ENCODE assay signal across 28 cellular contexts in genomic region chr2:61959381-61960293, GRCh38. TPM values are rescaled to one million over a fixed set of nuclear protein-coding genes. Genes with fewer than 3 reads are reported as not detected.
DNase-seq lines count a peak whose midpoint lies in the region; TF ChIP-seq lines count a peak whose summit lies in the region.
"Had no signal": no experiment of that assay in that cellular context is flagged by ENCODE, and none has a peak within 500 bp of the region (broad histone marks: within the 10 kb centered on the region; RNA-seq: fewer than 3 reads in every experiment).

No MANE protein-coding gene starts in this region.

- no peaks in the 10 kb centered on the region for H3K27me3 Mint-ChIP-seq in Caco-2 (ENCODE audit: insufficient read depth, unreplicated experiment)
- H3K27me3 Mint-ChIP-seq in neural progenitor cell (ENCODE audit: insufficient read depth, low read depth) = peaks cover 4% of the 10 kb centered on the region
- H3K27me3 Mint-ChIP-seq in activated naive CD4-positive, alpha-beta T cell treated with anti-CD3 and anti-CD28 coated beads for 36 hours (ENCODE audit: low read depth) = no peaks in the 10 kb centered on the region
- H3K27me3 Mint-ChIP-seq: activated naive CD8-positive, alpha-beta T cell treated with anti-CD3 and anti-CD28 coated beads, Interleukin-2, amount 10 ng/mL, durations not matched to agents 7 days and 5 days; B cell; progenitor cell of endocrine pancreas; T-helper 17 cell had no signal

- peaks cover 33% of the 10 kb centered on the region for H3K4me1 Mint-ChIP-seq in Caco-2 (ENCODE audit: low read depth, unreplicated experiment)
- H3K4me1 Mint-ChIP-seq in neural progenitor cell = peaks cover 4% of the 10 kb centered on the region
- H3K4me1 Mint-ChIP-seq in activated naive CD4-positive, alpha-beta T cell treated with anti-CD3 and anti-CD28 coated beads for 36 hours (ENCODE audit: low read depth) = peaks cover 11% of the 10 kb centered on the region

- H3K4me2 ChIP-seq in mesendoderm (ENCODE audit: low read length) (no peak overlapping the region), neural progenitor cell (no peak overlapping the region)
- H3K4me2 ChIP-seq: PC-9 had no signal

- intact Hi-C loops in Caco-2 (cut with micrococcal nuclease; ENCODE audit: unreplicated experiment) = no loop called here
- intact Hi-C loops in activated naive CD4-positive, alpha-beta T cell treated with anti-CD3 and anti-CD28 coated beads for 36 hours (cut with micrococcal nuclease) = no loop called here

- no peak overlapping the region for H2AK5ac ChIP-seq in mesendoderm (ENCODE audit: low read length)

- no peak overlapping the region for H4K8ac ChIP-seq in mesendoderm (ENCODE audit: low read depth, low read length)

- TF ChIP-seq CTCF in Caco-2 (IDR thresholded peaks at IDR 0.05; ENCODE audit: insufficient read depth in 1 of 2, low read depth in 1 of 2, low read length in 1 of 2, severe bottlenecking in 1 of 2, unreplicated experiment in 1 of 2) (no peak), epithelial cell of esophagus (IDR thresholded peaks at IDR 0.05; ENCODE audit: insufficient read depth, low read depth, low read length, missing control alignments) (no peak), neural progenitor cell (IDR thresholded peaks at IDR 0.05) (no peak)

- no peaks in the 10 kb centered on the region for H3F3A ChIP-seq in neural progenitor cell (ENCODE audit: low read depth)

- H3K4ac ChIP-seq in mesendoderm (ENCODE audit: low read depth, low read length) = no peak overlapping the region

- H2BK120ac ChIP-seq in mesendoderm (ENCODE audit: low read depth, low read length) = no peak overlapping the region

- no peaks in the 10 kb centered on the region for H3K27me3 ChIP-seq in Caco-2 (replicated peaks; ENCODE audit: control insufficient read depth, insufficient read depth, low read length)
- H3K27me3 ChIP-seq in mesendoderm (ENCODE audit: insufficient read depth, low read length, poor library complexity) = no peaks in the 10 kb centered on the region
- H3K27me3 ChIP-seq in neural progenitor cell = no peaks in the 10 kb centered on the region
- H3K27me3 ChIP-seq: ascending aorta, dorsolateral prefrontal cortex, neutrophil, vagina had no signal

- H3K4me1 ChIP-seq in Caco-2 (peaks cover 45% of the 10 kb centered on the region), mesendoderm (ENCODE audit: control insufficient read depth, low read depth, low read length) (no peaks in the 10 kb centered on the region), neural progenitor cell (no peaks in the 10 kb centered on the region)
- H3K4me1 ChIP-seq: ascending aorta had no signal

- H2AFZ ChIP-seq in neural progenitor cell (replicated peaks) = no peak overlapping the region
- H2AFZ ChIP-seq: PC-9 had no signal

- no peak overlapping the region for H2BK5ac ChIP-seq in mesendoderm (ENCODE audit: low read length)

- no peak overlapping the region for H3K56ac ChIP-seq in mesendoderm (ENCODE audit: low read length)

- H3K4me3 ChIP-seq in Caco-2 (ENCODE audit: low read depth, low read length) (no peak overlapping the region), epithelial cell of esophagus (ENCODE audit: low read length) (no peak overlapping the region), mesendoderm (ENCODE audit: low read length) (no peak overlapping the region), neural progenitor cell (no peak overlapping the region)
- H3K4me3 ChIP-seq: ascending aorta, dorsolateral prefrontal cortex, PC-9, vagina had no signal

- POLR2A ChIA-PET in Caco-2 (lab: Charles Lee) = no interaction called here

- peaks cover 40% of the 10 kb centered on the region for H3K9me3 ChIP-seq in Caco-2
- H3K9me3 ChIP-seq in neural progenitor cell (ENCODE audit: low read depth) = no peaks in the 10 kb centered on the region
- H3K9me3 ChIP-seq: neutrophil, vagina had no signal

- H3K9me3 Mint-ChIP-seq in Caco-2 (ENCODE audit: unreplicated experiment) = peaks cover 32% of the 10 kb centered on the region
- no peaks in the 10 kb centered on the region for H3K9me3 Mint-ChIP-seq in neural progenitor cell
- no peaks in the 10 kb centered on the region for H3K9me3 Mint-ChIP-seq in activated naive CD4-positive, alpha-beta T cell treated with anti-CD3 and anti-CD28 coated beads for 36 hours
- H3K9me3 Mint-ChIP-seq: activated naive CD8-positive, alpha-beta T cell treated with anti-CD3 and anti-CD28 coated beads, Interleukin-2, amount 10 ng/mL, durations not matched to agents 7 days and 5 days had no signal

- H3K27ac ChIP-seq in mesendoderm (ENCODE audit: low read depth, low read length) (no peak overlapping the region), neural progenitor cell (no peak overlapping the region)
- H3K27ac ChIP-seq: ascending aorta, dorsolateral prefrontal cortex, neutrophil, PC-9, vagina had no signal

- WGBS in mesendoderm (ENCODE audit: extremely low coverage, insufficient coverage, low lambda C conversion rate) = 100% methylated on average over 1 of the region's 7 CpGs

- H3K27ac Mint-ChIP-seq in Caco-2 (ENCODE audit: unreplicated experiment) = peak overlapping the region; percentile 87
- H3K27ac Mint-ChIP-seq in neural progenitor cell = no peak overlapping the region
- H3K27ac Mint-ChIP-seq in activated naive CD4-positive, alpha-beta T cell treated with anti-CD3 and anti-CD28 coated beads for 36 hours = no peak overlapping the region
- H3K27ac Mint-ChIP-seq: activated CD8-positive, alpha-beta T cell treated with anti-CD3 and anti-CD28 coated beads, Interleukin-2, amount 10 ng/mL, durations not matched to agents 7 days and 5 days; activated naive CD8-positive, alpha-beta T cell treated with anti-CD3 and anti-CD28 coated beads, Interleukin-2, amount 10 ng/mL, durations not matched to agents 7 days and 5 days; B cell; progenitor cell of endocrine pancreas; T-helper 17 cell had no signal

- no peaks in the 10 kb centered on the region for H4K20me1 ChIP-seq in neural progenitor cell (ENCODE audit: low read depth)

- peaks cover 2% of the 10 kb centered on the region for H3K79me1 ChIP-seq in mesendoderm (ENCODE audit: low read length)

- H3K79me2 ChIP-seq in mesendoderm (ENCODE audit: control insufficient read depth, insufficient read depth, low read length) (no peaks in the 10 kb centered on the region), neural progenitor cell (ENCODE audit: low read depth) (peaks cover 5% of the 10 kb centered on the region)

- CTCF ChIA-PET in Caco-2 (lab: Charles Lee) = interaction anchor here (0.6 kb wide), 1 partner anchor 743 kb away, joined by 4 read pairs; no protein-coding TSS in a partner anchor
- CTCF ChIA-PET in activated naive CD4-positive, alpha-beta T cell treated with anti-CD3 and anti-CD28 coated beads for 36 hours (lab: Charles Lee) = interaction anchor here (0.7 to 1.1 kb wide), 2 partner anchors 23 to 40 kb away, joined by 3 read pairs; no protein-coding TSS in a partner anchor

- H3K36me3 Mint-ChIP-seq in Caco-2 (ENCODE audit: insufficient read depth, unreplicated experiment) = peaks cover 14% of the 10 kb centered on the region
- no peaks in the 10 kb centered on the region for H3K36me3 Mint-ChIP-seq in neural progenitor cell
- peaks cover 9% of the 10 kb centered on the region for H3K36me3 Mint-ChIP-seq in activated naive CD4-positive, alpha-beta T cell treated with anti-CD3 and anti-CD28 coated beads for 36 hours (ENCODE audit: low read depth)

- no peak overlapping the region for H3K9ac ChIP-seq in mesendoderm (ENCODE audit: low read length)
- H3K9ac ChIP-seq in neural progenitor cell = no peak overlapping the region

- H3K4me3 Mint-ChIP-seq in Caco-2 (ENCODE audit: unreplicated experiment) (no peak overlapping the region), neural progenitor cell (no peak overlapping the region)
- H3K4me3 Mint-ChIP-seq in activated naive CD4-positive, alpha-beta T cell treated with anti-CD3 and anti-CD28 coated beads for 36 hours = no peak overlapping the region
- H3K4me3 Mint-ChIP-seq: activated CD8-positive, alpha-beta T cell treated with anti-CD3 and anti-CD28 coated beads, Interleukin-2, amount 10 ng/mL, durations not matched to agents 7 days and 5 days; activated naive CD8-positive, alpha-beta T cell treated with anti-CD3 and anti-CD28 coated beads, Interleukin-2, amount 10 ng/mL, durations not matched to agents 7 days and 5 days; B cell; T-helper 17 cell had no signal

- H3K36me3 ChIP-seq in Caco-2 (ENCODE audit: control insufficient read depth, insufficient read depth, low read length) (no peaks in the 10 kb centered on the region), mesendoderm (ENCODE audit: control insufficient read depth, insufficient read depth, low read length) (no peaks in the 10 kb centered on the region), neural progenitor cell (peaks cover 6% of the 10 kb centered on the region)
- H3K36me3 ChIP-seq: ascending aorta, vagina had no signal

- H3K18ac ChIP-seq in mesendoderm (ENCODE audit: low read length) = peak overlapping the region; percentile 39

- H4K5ac ChIP-seq in mesendoderm (ENCODE audit: low read length) = no peak overlapping the region

- H2BK15ac ChIP-seq in mesendoderm (replicated peaks; ENCODE audit: low read depth) = no peak overlapping the region

- no peak overlapping the region for H3K23ac ChIP-seq in mesendoderm (ENCODE audit: low read length)

- DNase-seq in Caco-2 = no peak
- peak; percentile 57 for DNase-seq in LoVo (ENCODE audit: low spot score)
- peak; percentile 73 for DNase-seq in epithelial cell of esophagus (ENCODE audit: low read depth)
- no peak for DNase-seq in mesendoderm
- DNase-seq in neural progenitor cell (ENCODE audit: low spot score) = no peak
- DNase-seq in activated naive CD4-positive, alpha-beta T cell treated with anti-CD3 and anti-CD28 coated beads for 36 hours = no peak
- DNase-seq in OCI-M1 (lab: John Stamatoyannopoulos, UW) = no peak
- no peak for DNase-seq in NCI-H2029 (lab: John Stamatoyannopoulos, UW)
- DNase-seq: activated CD4-positive, alpha-beta T cell treated with anti-CD3 and anti-CD28 coated beads for 1 hour; activated CD8-positive, alpha-beta T cell treated with anti-CD3 and anti-CD28 coated beads, Interleukin-2, amount 10 ng/mL, durations not matched to agents 7 days and 5 days; activated effector memory CD4-positive, alpha-beta T cell treated with anti-CD3 and anti-CD28 coated beads, Interleukin-2, amount 50 U/mL, for 16 hours; activated naive CD8-positive, alpha-beta T cell treated with anti-CD3 and anti-CD28 coated beads, Interleukin-2, amount 10 ng/mL, durations not matched to agents 7 days and 5 days; central memory CD4-positive, alpha-beta T cell; DMS79; dorsolateral prefrontal cortex; NCI-H1092; NCI-H187 treated with DMSO at 0.1 percent for 48 hours; NCI-H524 treated with DMSO at 0.1 percent for 48 hours; NK-92 treated with Interleukin-12 subunit alpha and Interleukin-12 subunit beta, amount 100 ng/mL, for 24 hours; PC-9; stimulated activated CD4-positive, alpha-beta T cell treated with anti-CD3 and anti-CD28 coated beads, Interleukin-15, amount 100 ng/mL, for 24 hours; stimulated activated naive CD4-positive, alpha-beta T cell treated with Interleukin-2 at 50 U/mL for 16 hours; T-helper 17 cell had no signal

- BruUV-seq in Caco-2 (replicated peaks; lab: Mats Ljungman, UMichigan) = no TSS peak

RNA-seq across cellular contexts. Expression of gene COMMD1, which starts 54.2 kb away (rescaled TPM):
- total RNA-seq in Caco-2 (2022) (50.0 and 56.7 TPM in 2 replicates), neural progenitor cell (ENCODE audit: low replicate concordance) (26.7 and 36.9 TPM in 2 replicates)
- polyA plus RNA-seq in mesendoderm (2013, experiment 1 of 2) = 44.7 TPM
- polyA plus RNA-seq in mesendoderm (2013, experiment 2 of 2) = 42.2 TPM
- total RNA-seq in activated naive CD4-positive, alpha-beta T cell treated with anti-CD3 and anti-CD28 coated beads for 36 hours = 10 to 100 TPM; 26.9 to 29.5 TPM

Comparison
In these comparisons a context has a peak if more than half of its experiments do, and no peak if none do; other contexts are left out.
1. DNase-seq: peak in LoVo (single experiment) and epithelial cell of esophagus (single experiment); none in Caco-2 (0 of 2), mesendoderm (single experiment), neural progenitor cell (single experiment), activated naive CD4-positive, alpha-beta T cell treated with anti-CD3 and anti-CD28 coated beads for 36 hours (single experiment), OCI-M1 (single experiment) and NCI-H2029 (single experiment).